In the genomic region with DNA sequence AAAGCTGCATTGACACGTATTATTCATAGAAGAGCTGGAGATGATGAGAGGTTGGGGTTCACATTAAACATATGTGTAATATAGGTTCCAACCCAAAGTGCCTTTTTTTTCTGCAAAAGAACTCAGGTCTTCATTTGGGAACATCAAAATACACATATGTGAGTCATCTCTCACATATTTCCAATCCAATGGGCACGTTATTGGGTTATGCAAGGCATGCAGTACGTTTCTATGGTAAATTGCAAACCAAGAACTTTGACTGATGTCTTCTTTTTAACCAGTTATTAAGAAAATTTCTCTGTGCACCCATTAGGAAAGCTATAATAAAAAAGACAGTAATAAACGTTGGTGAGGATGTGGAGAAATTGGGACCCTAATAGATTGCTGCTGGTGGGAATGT, we compare ENCODE assay signal across 30 cellular contexts.
"Had no signal": no experiment of that assay in that cellular context is flagged by ENCODE, and none has a peak within 500 bp of the region (broad histone marks: within the 10 kb centered on the region; RNA-seq: fewer than 3 reads in every experiment).

No MANE protein-coding gene starts in this region.

- H3K27ac Mint-ChIP-seq: naive thymus-derived CD8-positive, alpha-beta T cell; neural progenitor cell; T-helper 1 cell treated with Interleukin-12 subunit alpha and Interleukin-12 subunit beta and Interleukin-4 antibody, amounts not matched to agents 30 μg/mL and 1 μg/mL, for 36 hours had no signal

- DNase-seq: activated CD4-positive, alpha-beta T cell treated with anti-CD3 and anti-CD28 coated beads for 48 hours; activated CD4-positive, alpha-beta T cell treated with anti-CD3 and anti-CD28 coated beads, Interleukin-2, amount 50 U/mL, for 48 hours; activated CD8-positive, alpha-beta memory T cell treated with anti-CD3 and anti-CD28 coated beads for 24 hours; activated gamma-delta T cell treated with Interleukin-2 at 50 U/mL for 16 hours; activated naive CD4-positive, alpha-beta T cell treated with anti-CD3 and anti-CD28 coated beads, Interleukin-2, amount 50 U/mL, for 16 hours; amygdala; dermis blood vessel endothelial cell; effector CD4-positive, alpha-beta T cell; esophagus squamous epithelium; heart left ventricle; kidney glomerular epithelial cell; left lung; lower lobe of right lung; mesenchymal stem cell; naive thymus-derived CD8-positive, alpha-beta T cell; occipital lobe; psoas muscle; stimulated activated CD4-positive, alpha-beta T cell treated with anti-CD3 and anti-CD28 coated beads, Interleukin-15, amount 100 ng/mL, for 24 hours; stimulated activated CD4-positive, alpha-beta T cell treated with anti-CD3 and anti-CD28 coated beads, Interleukin-2, amount 100 ng/mL, for 24 hours; stimulated activated naive CD4-positive, alpha-beta T cell treated with Interleukin-2 at 50 U/mL for 16 hours; T1000; trophoblast cell; WERI-Rb-1 had no signal

- H3K4me3 Mint-ChIP-seq: central memory CD8-positive, alpha-beta T cell; naive thymus-derived CD8-positive, alpha-beta T cell; neural progenitor cell; T-helper 1 cell treated with Interleukin-12 subunit alpha and Interleukin-12 subunit beta and Interleukin-4 antibody, amounts not matched to agents 30 μg/mL and 1 μg/mL, for 36 hours had no signal

- H3K27me3 Mint-ChIP-seq: central memory CD8-positive, alpha-beta T cell had no signal

- H3K36me3 Mint-ChIP-seq: naive thymus-derived CD8-positive, alpha-beta T cell had no signal

- ATAC-seq: activated CD4-positive, CD25-positive, alpha-beta regulatory T cell treated with anti-CD3 and anti-CD28 coated beads, Interleukin-2, amount 50 U/mL, for 24 hours; heart left ventricle; left lung; lower lobe of right lung; naive thymus-derived CD8-positive, alpha-beta T cell; psoas muscle had no signal

- H3K4me1 Mint-ChIP-seq: central memory CD8-positive, alpha-beta T cell; naive thymus-derived CD8-positive, alpha-beta T cell had no signal

- H3K9me3 Mint-ChIP-seq: central memory CD8-positive, alpha-beta T cell; T-helper 1 cell treated with Interleukin-12 subunit alpha and Interleukin-12 subunit beta and Interleukin-4 antibody, amounts not matched to agents 30 μg/mL and 1 μg/mL, for 36 hours had no signal

- FAIRE-seq: bronchial epithelial cell, colon, urothelium cell line had no signal
